ENCODE assay signal across 8 cellular contexts in genomic region chr22:29617922-29618629, GRCh38. TPM values are rescaled to one million over a fixed set of nuclear protein-coding genes. Genes with fewer than 3 reads are reported as not detected.
DNase-seq lines count a peak whose midpoint lies in the region; ATAC-seq and TF ChIP-seq lines count a peak whose summit lies in the region.

No MANE protein-coding gene starts in this region.

- H3K79me2 ChIP-seq in fibroblast of lung (ENCODE audit: control insufficient read depth, insufficient read depth, low read length) = peaks cover 67% of the 10 kb centered on the region

- no peak overlapping the region for H3K9ac ChIP-seq in fibroblast of lung (ENCODE audit: insufficient read depth, low read length)

- no peaks in the 10 kb centered on the region for H3K9me3 ChIP-seq in fibroblast of lung (ENCODE audit: control insufficient read depth, insufficient read depth, low read depth, low read length)

- no peaks in the 10 kb centered on the region for H3K36me3 Mint-ChIP-seq in activated T-cell treated with anti-CD3 and anti-CD28 coated beads, Interleukin-2, amount 50 U/mL, for 4 hours (ENCODE audit: insufficient read depth)

- no peaks in the 10 kb centered on the region for H3K9me3 Mint-ChIP-seq in activated T-cell treated with anti-CD3 and anti-CD28 coated beads, Interleukin-2, amount 50 U/mL, for 4 hours
- H3K9me3 Mint-ChIP-seq in stimulated activated naive CD8-positive, alpha-beta T cell treated with anti-CD3 and anti-CD28 coated beads, Interleukin-15, amount 100 ng/mL, for 72 hours = no peaks in the 10 kb centered on the region

- no peaks in the 10 kb centered on the region for H4K20me1 ChIP-seq in fibroblast of lung (ENCODE audit: control insufficient read depth, extremely low read depth, insufficient read depth, low read length)

- no peaks in the 10 kb centered on the region for H3K27me3 ChIP-seq in fibroblast of lung (ENCODE audit: control insufficient read depth, insufficient read depth, low read length)

- H2AFZ ChIP-seq in fibroblast of lung (ENCODE audit: low read length) = no peak overlapping the region

- H3K36me3 ChIP-seq in fibroblast of lung (ENCODE audit: control insufficient read depth, insufficient read depth, low read length) = no peaks in the 10 kb centered on the region

- peak overlapping the region; percentile 11 for H3K4me3 Mint-ChIP-seq in activated T-cell treated with anti-CD3 and anti-CD28 coated beads, Interleukin-2, amount 50 U/mL, for 4 hours
- peak overlapping the region; percentile 25 to 43 for H3K4me3 Mint-ChIP-seq in stimulated activated naive CD8-positive, alpha-beta T cell treated with anti-CD3 and anti-CD28 coated beads, Interleukin-15, amount 100 ng/mL, for 72 hours

- no peak overlapping the region for H3K27ac ChIP-seq in fibroblast of lung (ENCODE audit: insufficient read depth, low read length)

- H3K4me1 ChIP-seq in fibroblast of lung (ENCODE audit: control insufficient read depth, extremely low read depth, insufficient read depth, low read length) = peaks cover 24% of the 10 kb centered on the region

- no peak overlapping the region for H3K4me3 ChIP-seq in fibroblast of lung (replicated peaks in 1 of 4; ENCODE audit: control extremely low read depth in 1 of 4, insufficient read depth in 1 of 4, low read depth in 3 of 4, low read length in 4 of 4)

- no peak for DNase-seq in activated T-cell treated with anti-CD3 and anti-CD28 coated beads, Interleukin-2, amount 50 U/mL, for 4 hours
- DNase-seq in activated T-cell treated with anti-CD3 and anti-CD28 coated beads, Interleukin-2, amount 50 U/mL, for 48 hours = no peak
- peak; percentile 21 for DNase-seq in RPMI7951 (ENCODE audit: low read depth)
- DNase-seq in fibroblast of lung (ENCODE audit: low read depth in 2 of 2) = peak; percentile 57 to 86
- DNase-seq in stimulated activated naive CD8-positive, alpha-beta T cell treated with anti-CD3 and anti-CD28 coated beads, Interleukin-15, amount 100 ng/mL, for 72 hours = no peak
- no peak for DNase-seq in stimulated activated CD4-positive, alpha-beta T cell treated with anti-CD3 and anti-CD28 coated beads, Interleukin-15, amount 100 ng/mL, for 24 hours
- no peak for DNase-seq in islet precursor cell
- no peak for DNase-seq in NCI-H2107 treated with DMSO at 0.1 percent for 48 hours (lab: John Stamatoyannopoulos, UW; ENCODE audit: unreplicated experiment)

- peak overlapping the region; percentile 85 to 87 for H3K27ac Mint-ChIP-seq in stimulated activated naive CD8-positive, alpha-beta T cell treated with anti-CD3 and anti-CD28 coated beads, Interleukin-15, amount 100 ng/mL, for 72 hours

- ATAC-seq in activated T-cell treated with anti-CD3 and anti-CD28 coated beads, Interleukin-2, amount 50 U/mL, for 4 hours = peak; percentile 89 to 93
- ATAC-seq in stimulated activated naive CD8-positive, alpha-beta T cell treated with anti-CD3 and anti-CD28 coated beads, Interleukin-15, amount 100 ng/mL, for 72 hours = peak; percentile 92

- no peaks in the 10 kb centered on the region for H3K27me3 Mint-ChIP-seq in activated T-cell treated with anti-CD3 and anti-CD28 coated beads, Interleukin-2, amount 50 U/mL, for 4 hours (ENCODE audit: low read depth)
- no peaks in the 10 kb centered on the region for H3K27me3 Mint-ChIP-seq in stimulated activated naive CD8-positive, alpha-beta T cell treated with anti-CD3 and anti-CD28 coated beads, Interleukin-15, amount 100 ng/mL, for 72 hours

- no peak for TF ChIP-seq CTCF in fibroblast of lung (conservative IDR thresholded peaks at IDR 0.05 in 1 of 2, IDR thresholded peaks at IDR 0.05 in 1 of 2; ENCODE audit: low read depth in 1 of 2, low read length in 2 of 2)

- peaks cover 43% of the 10 kb centered on the region for H3K4me1 Mint-ChIP-seq in activated T-cell treated with anti-CD3 and anti-CD28 coated beads, Interleukin-2, amount 50 U/mL, for 4 hours (ENCODE audit: low read depth)
- peaks cover 49% of the 10 kb centered on the region for H3K4me1 Mint-ChIP-seq in stimulated activated naive CD8-positive, alpha-beta T cell treated with anti-CD3 and anti-CD28 coated beads, Interleukin-15, amount 100 ng/mL, for 72 hours

- peak overlapping the region; percentile 19 for H3K4me2 ChIP-seq in fibroblast of lung (ENCODE audit: extremely low read depth, insufficient read depth, low read length)

RNA-seq across cellular contexts. Expression of gene NF2, which starts 14.6 kb away (rescaled TPM):
- 10 to 100 TPM; 65.4 to 70.2 (median 66.0) TPM for total RNA-seq in activated T-cell treated with anti-CD3 and anti-CD28 coated beads, Interleukin-2, amount 50 U/mL, for 4 hours
- 35.9 TPM in 2 replicates for total RNA-seq in RPMI7951 (2014; rRNA removed; shearing (Covaris generic))
- 37.0 and 55.5 TPM in 2 replicates for total RNA-seq in fibroblast of lung
- polyA plus RNA-seq in fibroblast of lung = 80.9 and 108 TPM in 2 replicates
- polyA plus RNA-seq in fibroblast of lung (2012) = 48.7 and 60.3 TPM in 2 replicates
- 131 and 171 TPM in 2 replicates for polyA minus RNA-seq in fibroblast of lung (ENCODE audit: low replicate concordance)

RNA-seq across cellular contexts. Expression of gene NIPSNAP1, which starts 37.2 kb away (rescaled TPM):
- 10 to 100 TPM; 11.8 to 15.2 (median 12.9) TPM for total RNA-seq in activated T-cell treated with anti-CD3 and anti-CD28 coated beads, Interleukin-2, amount 50 U/mL, for 4 hours
- 50.8 and 52.9 TPM in 2 replicates for total RNA-seq in RPMI7951 (2014; rRNA removed; shearing (Covaris generic))
- total RNA-seq in fibroblast of lung = 33.9 and 55.5 TPM in 2 replicates
- 51.8 and 62.1 TPM in 2 replicates for polyA plus RNA-seq in fibroblast of lung
- polyA plus RNA-seq in fibroblast of lung (2012) = 53.4 and 65.8 TPM in 2 replicates
- polyA minus RNA-seq in fibroblast of lung (ENCODE audit: low replicate concordance) = 27.2 and 32.4 TPM in 2 replicates

Comparison
In these comparisons a context has a peak if more than half of its experiments do, and no peak if none do; other contexts are left out.
1. DNase-seq: peak in RPMI7951 (single experiment) and fibroblast of lung (2 of 2); none in activated T-cell treated with anti-CD3 and anti-CD28 coated beads, Interleukin-2, amount 50 U/mL, for 4 hours (single experiment), activated T-cell treated with anti-CD3 and anti-CD28 coated beads, Interleukin-2, amount 50 U/mL, for 48 hours (0 of 2), stimulated activated naive CD8-positive, alpha-beta T cell treated with anti-CD3 and anti-CD28 coated beads, Interleukin-15, amount 100 ng/mL, for 72 hours (0 of 2), stimulated activated CD4-positive, alpha-beta T cell treated with anti-CD3 and anti-CD28 coated beads, Interleukin-15, amount 100 ng/mL, for 24 hours (single experiment), islet precursor cell (single experiment) and NCI-H2107 treated with DMSO at 0.1 percent for 48 hours (single experiment).